ENCODE assay signal across 8 cellular contexts in genomic region chr7:73005693-73006447, GRCh38.
DNase-seq lines count a peak whose midpoint lies in the region; ATAC-seq, FAIRE-seq and TF ChIP-seq lines count a peak whose summit lies in the region.
"Not testable (repeated sequence)": the region's sequence is repeated elsewhere in the genome, so short reads cannot be mapped to it uniquely, and the experiment has no call there.

No MANE protein-coding gene starts in this region.

- peak overlapping the region; percentile 93 for H3K4me3 Mint-ChIP-seq in memory B cell

- peak; percentile 68 for TF ChIP-seq POLR2A in erythroblast (IDR thresholded peaks at IDR 0.05; ENCODE audit: low read length)

- FAIRE-seq in RCC 7860 (lab: Jason Lieb, UNC): peak; percentile 95

- H3K4me1 Mint-ChIP-seq in memory B cell: not testable (repeated sequence)

- TF ChIP-seq CTCF in 22Rv1 (IDR thresholded peaks at IDR 0.05): not testable (repeated sequence)

- ATAC-seq in GM19023 (IDR thresholded peaks at IDR 0.05; ENCODE audit: unreplicated experiment) (peak; percentile 88), HG02981 (IDR thresholded peaks at IDR 0.05; ENCODE audit: unreplicated experiment) (peak; percentile 60), memory B cell (ENCODE audit: low read depth) (peak; percentile 82)

- H3K27ac Mint-ChIP-seq in memory B cell: peak overlapping the region; percentile 96

- peak overlapping the region; percentile 86 for H3K27ac ChIP-seq in 22Rv1

- peak; percentile 86 for DNase-seq in RCC 7860 (ENCODE audit: low spot score)
- peak; percentile 95 to 96 for DNase-seq in activated T-cell treated with anti-CD3 and anti-CD28 coated beads, Interleukin-2, amount 50 U/mL, for 48 hours
- not testable (repeated sequence) for DNase-seq in erythroblast (lab: John Stamatoyannopoulos, UW)
- DNase-seq in memory B cell (ENCODE audit: low spot score in 2 of 2): peak; percentile 76 to 91
- peak; percentile 56 to 83 (median 66) for DNase-seq in stimulated activated CD4-positive, alpha-beta T cell treated with anti-CD3 and anti-CD28 coated beads, Interleukin-1b, Interleukin-23, amount 100 ng/mL, for 24 hours (ENCODE audit: low read depth in 4 of 4, low spot score in 1 of 4)

- H3K27me3 Mint-ChIP-seq in memory B cell: not testable (repeated sequence)

- not testable (repeated sequence) for H3K9me3 Mint-ChIP-seq in memory B cell

- not testable (repeated sequence) for H3K36me3 Mint-ChIP-seq in memory B cell
